Comparison of ENCODE assay signal across 30 cellular contexts in genomic region chr20:11020712-11021111, GRCh38.
"Had no signal": no experiment of that assay in that cellular context is flagged by ENCODE, and none has a peak within 500 bp of the region (broad histone marks: within the 10 kb centered on the region; RNA-seq: fewer than 3 reads in every experiment).

No MANE protein-coding gene starts in this region.

- H3K4me1 ChIP-seq: left lung, lower lobe of right lung, neural progenitor cell, stomach, tibial artery, upper lobe of right lung had no signal

- H3K9ac ChIP-seq: neural progenitor cell had no signal

- H3K9me3 ChIP-seq: lower lobe of right lung, neutrophil, ovary, stomach, thoracic aorta, tibial artery, upper lobe of right lung had no signal

- H3K79me2 ChIP-seq: hepatocyte had no signal

- H2AFZ ChIP-seq: hepatocyte, neural progenitor cell had no signal

- H3K4me3 Mint-ChIP-seq: naive B cell; natural killer cell; nephron progenitor cell; neural progenitor cell; stimulated activated naive B cell treated with anti-CD40 and anti-IgM and Interleukin-4, amounts not matched to agents 10 μg/mL and 1 μg/mL and 100 μg/mL, for 72 hours had no signal

- H3K27ac ChIP-seq: hepatocyte, left lung, lower lobe of right lung, neural progenitor cell, neutrophil, ovary, skin epidermis, stomach, thoracic aorta, tibial artery, upper lobe of right lung had no signal

- ATAC-seq: left colon; left lung; lower lobe of right lung; natural killer cell; right cardiac atrium; sciatic nerve; stimulated activated naive B cell treated with anti-CD40 and anti-IgM and Interleukin-4, amounts not matched to agents 10 μg/mL and 1 μg/mL and 100 μg/mL, for 72 hours; stimulated activated naive CD8-positive, alpha-beta T cell treated with anti-CD3 and anti-CD28 coated beads, Interleukin-15, Interleukin-2, amounts not matched to agents 100 U/mL and 50 U/mL, for 24 hours; upper lobe of right lung had no signal

- H3K27ac Mint-ChIP-seq: naive B cell; natural killer cell; nephron progenitor cell; neural progenitor cell; progenitor cell of endocrine pancreas; stimulated activated naive B cell treated with anti-CD40 and anti-IgM and Interleukin-4, amounts not matched to agents 10 μg/mL and 1 μg/mL and 100 μg/mL, for 72 hours had no signal

- H3K27me3 ChIP-seq: hepatocyte, left lung, neural progenitor cell, neutrophil, ovary, stomach, tibial artery, upper lobe of right lung had no signal

- H3K27me3 Mint-ChIP-seq: naive B cell; stimulated activated naive B cell treated with anti-CD40 and anti-IgM and Interleukin-4, amounts not matched to agents 10 μg/mL and 1 μg/mL and 100 μg/mL, for 72 hours had no signal

- H3K36me3 Mint-ChIP-seq: naive B cell; natural killer cell; neural progenitor cell; stimulated activated naive B cell treated with anti-CD40 and anti-IgM and Interleukin-4, amounts not matched to agents 10 μg/mL and 1 μg/mL and 100 μg/mL, for 72 hours had no signal

- H3K4me2 ChIP-seq: hepatocyte, neural progenitor cell had no signal

- H3K4me3 ChIP-seq: hepatocyte, left lung, lower lobe of right lung, neural progenitor cell, ovary, skin epidermis, stomach, thoracic aorta, tibial artery, upper lobe of right lung had no signal

- DNase-seq: kidney; left colon; left lung; lower lobe of right lung; mammary epithelial cell; mesenchymal stem cell; naive B cell; natural killer cell; nephron progenitor cell; occipital lobe; ovary; retina; right cardiac atrium; stimulated activated CD4-positive, alpha-beta T cell treated with anti-CD3 and anti-CD28 coated beads, Interleukin-12 subunit alpha, Interleukin-12 subunit beta, amount 100 ng/mL, for 4 hours; stimulated activated CD4-positive, alpha-beta T cell treated with anti-CD3 and anti-CD28 coated beads, Interleukin-15, amount 100 ng/mL, for 24 hours; stimulated activated CD4-positive, alpha-beta T cell treated with anti-CD3 and anti-CD28 coated beads, Interleukin-2, amount 100 ng/mL, for 24 hours; stimulated activated CD4-positive, alpha-beta T cell treated with anti-CD3 and anti-CD28 coated beads, Interleukin-4, amount 100 ng/mL, for 1 hour; stimulated activated naive B cell treated with anti-CD40 and anti-IgM and Interleukin-4, amounts not matched to agents 10 μg/mL and 1 μg/mL and 100 μg/mL, for 72 hours; stimulated activated naive CD8-positive, alpha-beta T cell treated with anti-CD3 and anti-CD28 coated beads, Interleukin-15, Interleukin-2, amounts not matched to agents 100 U/mL and 50 U/mL, for 24 hours; stomach; tibial artery; trophoblast cell; upper lobe of right lung had no signal

- H3K36me3 ChIP-seq: left lung, lower lobe of right lung, neural progenitor cell, neutrophil, ovary, stomach, thoracic aorta, tibial artery, upper lobe of right lung had no signal

- H3K4me1 Mint-ChIP-seq: naive B cell; natural killer cell; neural progenitor cell; stimulated activated naive B cell treated with anti-CD40 and anti-IgM and Interleukin-4, amounts not matched to agents 10 μg/mL and 1 μg/mL and 100 μg/mL, for 72 hours had no signal
